Comparison of ENCODE assay signal across 27 cellular contexts in the genomic region with DNA sequence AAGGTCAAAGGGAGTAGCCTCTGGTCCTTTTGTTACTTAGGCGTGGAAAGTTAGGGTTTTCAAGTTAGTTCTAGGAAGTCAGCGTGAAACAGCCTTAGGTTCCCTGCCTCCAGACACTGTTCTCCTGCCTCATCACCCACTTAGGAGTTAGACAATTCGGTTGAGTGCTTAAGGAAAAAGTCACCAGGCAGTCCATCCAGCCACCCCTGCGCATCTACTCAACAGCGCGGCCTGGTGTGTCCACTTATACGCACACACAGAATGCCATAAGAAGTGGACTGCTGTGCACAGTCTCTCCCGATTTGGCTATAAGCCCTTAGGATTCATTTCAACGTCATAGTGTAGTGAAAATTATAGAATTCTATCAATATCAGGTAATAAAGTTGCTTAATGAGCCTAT.
A peak's percentile ranks its signal among the peaks of the same experiment; 100 is the strongest.
DNase-seq lines count a peak whose midpoint lies in the region; TF ChIP-seq lines count a peak whose summit lies in the region.
"Had no signal": no experiment of that assay in that cellular context is flagged by ENCODE, and none has a peak within 500 bp of the region (broad histone marks: within the 10 kb centered on the region; RNA-seq: fewer than 3 reads in every experiment).

No MANE protein-coding gene starts in this region.

- H2BK15ac ChIP-seq in mesenchymal stem cell (ENCODE audit: low read depth, poor library complexity, severe bottlenecking) = no peak overlapping the region

- H3K4me2 ChIP-seq in mesenchymal stem cell (ENCODE audit: low read length, poor library complexity, severe bottlenecking) = no peak overlapping the region
- H3K4me2 ChIP-seq in MM.1S (ENCODE audit: low read depth, low read length) = no peak overlapping the region
- H3K4me2 ChIP-seq: smooth muscle cell had no signal

- H3K79me2 ChIP-seq in MM.1S (ENCODE audit: low read length) = no peaks in the 10 kb centered on the region

- H3K27ac ChIP-seq in mesenchymal stem cell (ENCODE audit: low read length, poor library complexity, severe bottlenecking) = peak overlapping the region; percentile 95
- peak overlapping the region in 4 of 5 donors; percentile 33 to 68 (median 51) for H3K27ac ChIP-seq in stomach
- no peak overlapping the region for H3K27ac ChIP-seq in MM.1S (ENCODE audit: low read length)

- H3K14ac ChIP-seq in mesenchymal stem cell (ENCODE audit: low read length in 2 of 2) = no peak overlapping the region

- no peak for TF ChIP-seq POLR2A in stomach (IDR thresholded peaks at IDR 0.05)

- H3K79me1 ChIP-seq in mesenchymal stem cell (replicated peaks; ENCODE audit: low read length, poor library complexity, severe bottlenecking) = no peaks in the 10 kb centered on the region

- H3F3A ChIP-seq in MM.1S (ENCODE audit: insufficient read depth, low read length) = no peaks in the 10 kb centered on the region

- H3K27me3 Mint-ChIP-seq in osteocyte (ENCODE audit: unreplicated experiment) = no peaks in the 10 kb centered on the region
- H3K27me3 Mint-ChIP-seq: activated naive CD8-positive, alpha-beta T cell treated with anti-CD3 and anti-CD28 coated beads, Interleukin-2, amount 10 ng/mL, durations not matched to agents 7 days and 5 days had no signal

- TF ChIP-seq CTCF in stomach (IDR thresholded peaks at IDR 0.05) (no peak), MM.1S (IDR thresholded peaks at IDR 0.05; ENCODE audit: low read length) (no peak), osteocyte (IDR thresholded peaks at IDR 0.05) (no peak)

- intact Hi-C loops in stomach (cut with DNase I; ENCODE audit: low total_unique reads) = no loop called here

- no peak overlapping the region for H3K9ac ChIP-seq in adipocyte (ENCODE audit: low read length)
- H3K9ac ChIP-seq in mesenchymal stem cell (ENCODE audit: low read length) = no peak overlapping the region
- no peak overlapping the region for H3K9ac ChIP-seq in MM.1S (ENCODE audit: low read length)

- H3K27me3 ChIP-seq in adipocyte (replicated peaks; ENCODE audit: control insufficient read depth, insufficient read depth, low read length) = no peaks in the 10 kb centered on the region
- no peaks in the 10 kb centered on the region for H3K27me3 ChIP-seq in mesenchymal stem cell (ENCODE audit: control insufficient read depth in 1 of 2, insufficient read depth in 1 of 2, low read length in 2 of 2)
- no peaks in the 10 kb centered on the region for H3K27me3 ChIP-seq in stomach
- no peaks in the 10 kb centered on the region for H3K27me3 ChIP-seq in MM.1S (replicated peaks; ENCODE audit: insufficient read depth, low read length)
- H3K27me3 ChIP-seq: ascending aorta had no signal

- no peak overlapping the region for H4K91ac ChIP-seq in mesenchymal stem cell (ENCODE audit: low read length)

- no peaks in the 10 kb centered on the region for H4K20me1 ChIP-seq in MM.1S (ENCODE audit: insufficient read depth, low read length)

- H2AK5ac ChIP-seq in mesenchymal stem cell (ENCODE audit: low read length, severe bottlenecking) = peak overlapping the region; percentile 93

- H3K4me1 ChIP-seq in adipocyte (ENCODE audit: control insufficient read depth, insufficient read depth, low read length) (peaks cover 30% of the 10 kb centered on the region), mesenchymal stem cell (ENCODE audit: control insufficient read depth, insufficient read depth, low read depth, low read length) (peaks cover 6% of the 10 kb centered on the region), stomach (peaks cover 0 to 39% (median 13%) of the 10 kb centered on the region in 4 donors), MM.1S (ENCODE audit: low read length) (no peaks in the 10 kb centered on the region)

- H3K18ac ChIP-seq in mesenchymal stem cell (ENCODE audit: low read depth in 1 of 2, low read length in 2 of 2) = peak overlapping the region in 1 of 2 experiments; percentile 84

- H3K36me3 ChIP-seq in adipocyte (ENCODE audit: control insufficient read depth, insufficient read depth, low read length, severe bottlenecking) (no peaks in the 10 kb centered on the region), mesenchymal stem cell (ENCODE audit: control insufficient read depth in 1 of 2, insufficient read depth in 2 of 2, low read depth in 1 of 2, low read length in 2 of 2) (no peaks in the 10 kb centered on the region), stomach (no peaks in the 10 kb centered on the region), MM.1S (replicated peaks; ENCODE audit: insufficient read depth, low read length) (no peaks in the 10 kb centered on the region)
- H3K36me3 ChIP-seq: ascending aorta, heart left ventricle had no signal

- no peak overlapping the region for H2AFZ ChIP-seq in mesenchymal stem cell (ENCODE audit: low read depth, low read length)
- H2AFZ ChIP-seq in MM.1S (ENCODE audit: low read length) = no peak overlapping the region

- no peak overlapping the region for H4K8ac ChIP-seq in mesenchymal stem cell (ENCODE audit: low read length)

- WGBS in mesenchymal stem cell = 88% methylated on average over 7 of the region's 9 CpGs
- 91 to 97% (median 94%) methylated on average over 9 of the region's 9 CpGs for WGBS in stomach, 5 donors

- H3K9me3 ChIP-seq in adipocyte (ENCODE audit: control insufficient read depth, low read length) = no peaks in the 10 kb centered on the region
- H3K9me3 ChIP-seq in mesenchymal stem cell (ENCODE audit: control insufficient read depth, low read length) = no peaks in the 10 kb centered on the region
- H3K9me3 ChIP-seq in stomach = no peaks in the 10 kb centered on the region
- no peaks in the 10 kb centered on the region for H3K9me3 ChIP-seq in MM.1S (replicated peaks; ENCODE audit: insufficient read depth, low read length)
- H3K9me3 ChIP-seq: ascending aorta, heart left ventricle had no signal

- H3K36me3 Mint-ChIP-seq in osteocyte (ENCODE audit: unreplicated experiment) = no peaks in the 10 kb centered on the region
- H3K36me3 Mint-ChIP-seq: WTC11 had no signal

- H3K4me3 ChIP-seq in adipocyte (ENCODE audit: low read length) (no peak overlapping the region), mesenchymal stem cell (ENCODE audit: insufficient read depth in 1 of 2, low read depth in 1 of 2, low read length in 2 of 2) (no peak overlapping the region), stomach (no peak overlapping the region), MM.1S (ENCODE audit: low read length) (no peak overlapping the region)
- H3K4me3 ChIP-seq: heart left ventricle, smooth muscle cell had no signal

- no peak overlapping the region for H3K4me3 Mint-ChIP-seq in osteocyte (ENCODE audit: unreplicated experiment)
- H3K4me3 Mint-ChIP-seq: activated naive CD8-positive, alpha-beta T cell treated with anti-CD3 and anti-CD28 coated beads, Interleukin-2, amount 10 ng/mL, durations not matched to agents 7 days and 5 days; activated T-cell treated with anti-CD3 and anti-CD28 coated beads, Interleukin-2, amount 50 U/mL, for 4 hours; CD8-positive, alpha-beta memory T cell; dendritic cell treated with granulocyte-macrophage colony-stimulating factor and Interleukin-4, amounts not matched to agents 40 ng/mL and 50 ng/mL, for 4 days; nephron progenitor cell; stimulated activated naive CD8-positive, alpha-beta T cell treated with anti-CD3 and anti-CD28 coated beads, Interleukin-15, Interleukin-2, amounts not matched to agents 100 ng/mL and 50 ng/mL, for 24 hours; T-cell; WTC11 had no signal

- no peak overlapping the region for H3K23ac ChIP-seq in mesenchymal stem cell (ENCODE audit: low read length in 2 of 2)

- no peak overlapping the region for H3K27ac Mint-ChIP-seq in osteocyte (ENCODE audit: unreplicated experiment)
- H3K27ac Mint-ChIP-seq: activated naive CD8-positive, alpha-beta T cell treated with anti-CD3 and anti-CD28 coated beads, Interleukin-2, amount 10 ng/mL, durations not matched to agents 7 days and 5 days; CD8-positive, alpha-beta memory T cell; dendritic cell treated with granulocyte-macrophage colony-stimulating factor and Interleukin-4, amounts not matched to agents 40 ng/mL and 50 ng/mL, for 4 days; stimulated activated naive CD8-positive, alpha-beta T cell treated with anti-CD3 and anti-CD28 coated beads, Interleukin-15, Interleukin-2, amounts not matched to agents 100 ng/mL and 50 ng/mL, for 24 hours; T-cell; WTC11 had no signal

- H3K9me2 ChIP-seq in MM.1S (replicated peaks; ENCODE audit: insufficient read depth, low read length) = no peaks in the 10 kb centered on the region

- peak; percentile 30 for DNase-seq in ELF-1 (ENCODE audit: low read depth, low spot score)
- peak; percentile 8 for DNase-seq in adipocyte (ENCODE audit: low read depth)
- no peak for DNase-seq in mesenchymal stem cell
- DNase-seq in stomach = no peak
- no peak for DNase-seq in DMS153 treated with DMSO at 0.1 percent for 48 hours (lab: John Stamatoyannopoulos, UW; ENCODE audit: unreplicated experiment)
- DNase-seq in MM.1S = no peak
- no peak for DNase-seq in KG1 (lab: John Stamatoyannopoulos, UW)
- DNase-seq in osteocyte (ENCODE audit: extremely low spot score, unreplicated experiment) = no peak
- DNase-seq: activated CD4-positive, alpha-beta T cell treated with anti-CD3 and anti-CD28 coated beads, Interleukin-2, amount 50 U/mL, for 1 hour; activated gamma-delta T cell treated with Interleukin-2 at 50 U/mL for 16 hours; activated naive CD8-positive, alpha-beta T cell treated with anti-CD3 and anti-CD28 coated beads, Interleukin-2, amount 10 ng/mL, durations not matched to agents 7 days and 5 days; activated T-cell treated with anti-CD3 and anti-CD28 coated beads, Interleukin-2, amount 50 U/mL, for 4 hours; CD8-positive, alpha-beta memory T cell; central memory CD4-positive, alpha-beta T cell; heart left ventricle; kidney; NCI-H146; NCI-H2107; NCI-H446; NCI-H82; nephron progenitor cell; T-cell had no signal

- H2BK5ac ChIP-seq in mesenchymal stem cell (ENCODE audit: low read depth, low read length, poor library complexity, severe bottlenecking) = peak overlapping the region; percentile 3

- TF ChIP-seq EP300 in stomach (IDR thresholded peaks at IDR 0.05) = no peak

- H3K4me1 Mint-ChIP-seq in osteocyte (ENCODE audit: unreplicated experiment) = peaks cover 66% of the 10 kb centered on the region
- H3K4me1 Mint-ChIP-seq: activated naive CD8-positive, alpha-beta T cell treated with anti-CD3 and anti-CD28 coated beads, Interleukin-2, amount 10 ng/mL, durations not matched to agents 7 days and 5 days; CD8-positive, alpha-beta memory T cell; T-cell had no signal

- H2BK120ac ChIP-seq in mesenchymal stem cell (ENCODE audit: low read depth, low read length) = no peak overlapping the region

- no peaks in the 10 kb centered on the region for H3K9me3 Mint-ChIP-seq in osteocyte (ENCODE audit: unreplicated experiment)
- H3K9me3 Mint-ChIP-seq: activated T-cell treated with anti-CD3 and anti-CD28 coated beads, Interleukin-2, amount 50 U/mL, for 4 hours; dendritic cell treated with granulocyte-macrophage colony-stimulating factor and Interleukin-4, amounts not matched to agents 40 ng/mL and 50 ng/mL, for 4 days; WTC11 had no signal

- peak overlapping the region in 1 of 2 experiments; percentile 7 for H2BK12ac ChIP-seq in mesenchymal stem cell (ENCODE audit: low read length in 2 of 2)

- no peak overlapping the region for H3K4ac ChIP-seq in mesenchymal stem cell (ENCODE audit: low read depth in 1 of 2, low read length in 2 of 2)

Comparison
In these comparisons a context has a peak if more than half of its experiments do, and no peak if none do; other contexts are left out.
1. DNase-seq: peak in ELF-1 (single experiment) and adipocyte (single experiment); none in mesenchymal stem cell (single experiment), stomach (single experiment), DMS153 treated with DMSO at 0.1 percent for 48 hours (single experiment), MM.1S (single experiment), KG1 (single experiment) and osteocyte (single experiment).